ENCODE assay signal across 32 cellular contexts in the genomic region with DNA sequence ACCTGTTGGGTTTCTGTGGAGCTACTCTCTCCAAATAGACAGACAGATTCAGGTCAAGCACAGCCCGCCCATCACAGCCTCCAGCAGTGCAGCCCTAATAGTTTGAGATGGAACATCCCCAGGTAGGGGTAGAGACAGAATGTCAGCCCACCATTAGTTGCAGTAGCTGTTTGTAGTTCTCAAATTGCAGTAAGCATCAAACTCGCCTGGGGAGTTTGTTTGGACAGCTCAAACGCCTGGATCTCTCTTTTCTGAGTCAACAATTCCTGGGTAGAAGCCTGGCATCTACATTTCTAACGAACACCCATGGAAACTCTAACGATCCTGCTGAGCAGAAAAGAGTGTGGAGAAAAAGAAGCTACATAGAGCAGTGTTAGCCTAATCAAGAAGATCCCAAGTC. TPM values are rescaled to one million over a fixed set of nuclear protein-coding genes. Genes with fewer than 3 reads are reported as not detected.
"Had no signal": no experiment of that assay in that cellular context is flagged by ENCODE, and none has a peak within 500 bp of the region (broad histone marks: within the 10 kb centered on the region; RNA-seq: fewer than 3 reads in every experiment).

No MANE protein-coding gene starts in this region.

- DNase-seq: activated CD4-positive, alpha-beta memory T cell treated with anti-CD3 and anti-CD28 coated beads, Interleukin-2, amount 10 ng/mL, durations not matched to agents 7 days and 5 days; activated CD4-positive, alpha-beta T cell treated with anti-CD3 and anti-CD28 coated beads for 36 hours; activated CD4-positive, alpha-beta T cell treated with anti-CD3 and anti-CD28 coated beads, Interleukin-2, amount 50 U/mL, for 1 hour; activated gamma-delta T cell treated with Interleukin-2 at 50 U/mL for 16 hours; activated naive CD4-positive, alpha-beta T cell treated with anti-CD3 and anti-CD28 coated beads, Interleukin-2, amount 10 ng/mL, durations not matched to agents 7 days and 5 days; activated naive CD8-positive, alpha-beta T cell treated with anti-CD3 and anti-CD28 coated beads, Interleukin-2, amount 10 ng/mL, durations not matched to agents 7 days and 5 days; activated T-cell treated with anti-CD3 and anti-CD28 coated beads for 4 hours; activated T-cell treated with anti-CD3 and anti-CD28 coated beads, Interleukin-2, amount 50 U/mL, for 72 hours; adrenal gland; anterior cingulate cortex; caudate nucleus; MM.1S; NCI-H1105; NCI-H1436; NCI-H1694 treated with DMSO at 0.1 percent for 48 hours; NCI-H2029 treated with DMSO at 0.1 percent for 48 hours; NCI-H526; NCI-H774; NK-92 treated with Interleukin-12 subunit alpha and Interleukin-12 subunit beta, amount 100 ng/mL, for 24 hours; OCI-M1; Peyer's patch; Right ventricle myocardium superior; SJCRH30; SK-N-SH; T-helper 1 cell had no signal

- H3K27ac ChIP-seq: adrenal gland, breast epithelium, Peyer's patch, RWPE1, SJCRH30, VCaP had no signal

- H3K4me2 ChIP-seq: SK-N-SH had no signal

- H3K9me3 Mint-ChIP-seq: activated CD4-positive, alpha-beta memory T cell treated with anti-CD3 and anti-CD28 coated beads, Interleukin-2, amount 10 ng/mL, durations not matched to agents 7 days and 5 days; activated naive CD4-positive, alpha-beta T cell treated with anti-CD3 and anti-CD28 coated beads, Interleukin-2, amount 10 ng/mL, durations not matched to agents 7 days and 5 days; activated naive CD8-positive, alpha-beta T cell treated with anti-CD3 and anti-CD28 coated beads, Interleukin-2, amount 10 ng/mL, durations not matched to agents 7 days and 5 days; activated T-helper 2 cell treated with anti-CD3 and anti-CD28 coated beads, Interferon-gamma antibody, Interleukin-2, Interleukin-4, amounts not matched to agents 10 μg/mL and 5 μg/mL and 100 μg/mL, durations not matched to agents 14 hours and 24 hours and 36 hours had no signal

- H3K36me3 Mint-ChIP-seq: activated naive CD4-positive, alpha-beta T cell treated with anti-CD3 and anti-CD28 coated beads, Interleukin-2, amount 10 ng/mL, durations not matched to agents 7 days and 5 days; activated naive CD8-positive, alpha-beta T cell treated with anti-CD3 and anti-CD28 coated beads, Interleukin-2, amount 10 ng/mL, durations not matched to agents 7 days and 5 days had no signal

- H3K27me3 ChIP-seq: adrenal gland, breast epithelium, Peyer's patch, SJCRH30 had no signal

- H3K36me3 ChIP-seq: adrenal gland, breast epithelium, Peyer's patch, SJCRH30 had no signal

- H3K27me3 Mint-ChIP-seq: activated CD4-positive, alpha-beta memory T cell treated with anti-CD3 and anti-CD28 coated beads, Interleukin-2, amount 10 ng/mL, durations not matched to agents 7 days and 5 days; activated naive CD4-positive, alpha-beta T cell treated with anti-CD3 and anti-CD28 coated beads, Interleukin-2, amount 10 ng/mL, durations not matched to agents 7 days and 5 days had no signal

- H3K9me3 ChIP-seq: adrenal gland, breast epithelium, Peyer's patch, SJCRH30, SK-N-SH had no signal

- H3K4me3 ChIP-seq: adrenal gland, breast epithelium, Peyer's patch, SJCRH30 had no signal

- ATAC-seq: activated CD4-positive, alpha-beta T cell treated with anti-CD3 and anti-CD28 coated beads for 36 hours; activated T-cell treated with anti-CD3 and anti-CD28 coated beads, Interleukin-2, amount 50 U/mL, for 72 hours had no signal

- H3K4me3 Mint-ChIP-seq: activated CD4-positive, alpha-beta memory T cell treated with anti-CD3 and anti-CD28 coated beads, Interleukin-2, amount 10 ng/mL, durations not matched to agents 7 days and 5 days; activated CD4-positive, alpha-beta T cell treated with anti-CD3 and anti-CD28 coated beads for 36 hours; activated naive CD4-positive, alpha-beta T cell treated with anti-CD3 and anti-CD28 coated beads, Interleukin-2, amount 10 ng/mL, durations not matched to agents 7 days and 5 days; activated naive CD8-positive, alpha-beta T cell treated with anti-CD3 and anti-CD28 coated beads, Interleukin-2, amount 10 ng/mL, durations not matched to agents 7 days and 5 days; activated T-cell treated with anti-CD3 and anti-CD28 coated beads, Interleukin-2, amount 50 U/mL, for 72 hours had no signal

- H3K4me1 ChIP-seq: adrenal gland, breast epithelium, Peyer's patch, SJCRH30 had no signal

- H3K27ac Mint-ChIP-seq: activated CD4-positive, alpha-beta memory T cell treated with anti-CD3 and anti-CD28 coated beads, Interleukin-2, amount 10 ng/mL, durations not matched to agents 7 days and 5 days; activated CD4-positive, alpha-beta T cell treated with anti-CD3 and anti-CD28 coated beads for 36 hours; activated naive CD4-positive, alpha-beta T cell treated with anti-CD3 and anti-CD28 coated beads, Interleukin-2, amount 10 ng/mL, durations not matched to agents 7 days and 5 days; activated naive CD8-positive, alpha-beta T cell treated with anti-CD3 and anti-CD28 coated beads, Interleukin-2, amount 10 ng/mL, durations not matched to agents 7 days and 5 days; activated T-cell treated with anti-CD3 and anti-CD28 coated beads, Interleukin-2, amount 50 U/mL, for 72 hours; activated T-helper 2 cell treated with anti-CD3 and anti-CD28 coated beads, Interferon-gamma antibody, Interleukin-2, Interleukin-4, amounts not matched to agents 10 μg/mL and 5 μg/mL and 100 μg/mL, durations not matched to agents 14 hours and 24 hours and 36 hours had no signal

- H3K4me1 Mint-ChIP-seq: activated CD4-positive, alpha-beta memory T cell treated with anti-CD3 and anti-CD28 coated beads, Interleukin-2, amount 10 ng/mL, durations not matched to agents 7 days and 5 days; activated CD4-positive, alpha-beta T cell treated with anti-CD3 and anti-CD28 coated beads for 36 hours; activated naive CD4-positive, alpha-beta T cell treated with anti-CD3 and anti-CD28 coated beads, Interleukin-2, amount 10 ng/mL, durations not matched to agents 7 days and 5 days; activated naive CD8-positive, alpha-beta T cell treated with anti-CD3 and anti-CD28 coated beads, Interleukin-2, amount 10 ng/mL, durations not matched to agents 7 days and 5 days had no signal

- H3K9ac ChIP-seq: SK-N-SH had no signal

RNA-seq across cellular contexts. Expression of a gene that starts 59.3 kb away (rescaled TPM):
- total RNA-seq: activated CD4-positive, alpha-beta memory T cell treated with anti-CD3 and anti-CD28 coated beads, Interleukin-2, amount 10 ng/mL, durations not matched to agents 7 days and 5 days; activated CD4-positive, alpha-beta T cell treated with anti-CD3 and anti-CD28 coated beads for 36 hours; activated CD8-positive, alpha-beta memory T cell treated with anti-CD3 and anti-CD28 coated beads for 36 hours; activated naive CD8-positive, alpha-beta T cell treated with anti-CD3 and anti-CD28 coated beads, Interleukin-2, amount 10 ng/mL, durations not matched to agents 7 days and 5 days; activated T-cell treated with anti-CD3 and anti-CD28 coated beads, Interleukin-2, amount 50 U/mL, for 72 hours; activated T-helper 2 cell treated with anti-CD3 and anti-CD28 coated beads, Interferon-gamma antibody, Interleukin-2, Interleukin-4, amounts not matched to agents 10 μg/mL and 5 μg/mL and 100 μg/mL, durations not matched to agents 14 hours and 24 hours and 36 hours; NCI-H460; T-helper 2 cell treated with Interferon-gamma antibody and Interleukin-4, amounts not matched to agents 100 ng/mL and 5 ng/mL, for 36 hours had no signal
- polyA plus RNA-seq: SK-N-SH had no signal
